In genomic region chr13:23987331-23987730, GRCh38 we compare ENCODE assay signal across 30 cellular contexts.
DNase-seq lines count a peak whose midpoint lies in the region; FAIRE-seq and TF ChIP-seq lines count a peak whose summit lies in the region.
"Had no signal": no experiment of that assay in that cellular context is flagged by ENCODE, and none has a peak within 500 bp of the region (broad histone marks: within the 10 kb centered on the region; RNA-seq: fewer than 3 reads in every experiment).

No MANE protein-coding gene starts in this region.

- no peak overlapping the region for H3K9ac ChIP-seq in GM23248

- H3K79me2 ChIP-seq in GM23248 (ENCODE audit: insufficient read depth): no peaks in the 10 kb centered on the region

- 55 to 58% methylated on average over 2 of the region's 2 CpGs for WGBS in GM23248 (ENCODE audit: low coverage in 1 of 2, low lambda C conversion rate in 2 of 2, missing lambda C conversion rate in 2 of 2), 2 experiments

- H3K27ac ChIP-seq in AG04450 (ENCODE audit: low read depth, low read length) (peak overlapping the region; percentile 33), GM23248 (peak overlapping the region; percentile 51)
- H3K27ac ChIP-seq: RWPE1, SK-N-MC, thyroid gland had no signal

- H3K4me1 ChIP-seq in GM23248 (ENCODE audit: insufficient read depth): peaks cover 16% of the 10 kb centered on the region; the same call in 1 of the 2 replicates
- H3K4me1 ChIP-seq: BE2C, HAP-1 had no signal

- no peak overlapping the region for H3K27ac Mint-ChIP-seq in activated naive CD4-positive, alpha-beta T cell treated with anti-CD3 and anti-CD28 coated beads, Interleukin-2, amount 10 ng/mL, durations not matched to agents 7 days and 5 days
- H3K27ac Mint-ChIP-seq: activated CD8-positive, alpha-beta T cell treated with anti-CD3 and anti-CD28 coated beads, Interleukin-2, amount 10 ng/mL, durations not matched to agents 7 days and 5 days; activated naive CD8-positive, alpha-beta T cell treated with anti-CD3 and anti-CD28 coated beads, Interleukin-2, amount 10 ng/mL, durations not matched to agents 7 days and 5 days had no signal

- H3K4me3 ChIP-seq in AG04450 (ENCODE audit: low read depth, low read length) (no peak overlapping the region), GM23248 (no peak overlapping the region), choroid plexus epithelial cell (ENCODE audit: low read depth, low read length) (no peak overlapping the region), H7 (ENCODE audit: insufficient read depth, low read depth, low read length) (no peak overlapping the region)
- H3K4me3 ChIP-seq: HAP-1, MG63, SK-N-MC, skin epidermis, stomach, thyroid gland had no signal

- no peak overlapping the region for H3K4me3 Mint-ChIP-seq in activated naive CD4-positive, alpha-beta T cell treated with anti-CD3 and anti-CD28 coated beads, Interleukin-2, amount 10 ng/mL, durations not matched to agents 7 days and 5 days
- H3K4me3 Mint-ChIP-seq: activated CD8-positive, alpha-beta T cell treated with anti-CD3 and anti-CD28 coated beads, Interleukin-2, amount 10 ng/mL, durations not matched to agents 7 days and 5 days; activated naive CD8-positive, alpha-beta T cell treated with anti-CD3 and anti-CD28 coated beads, Interleukin-2, amount 10 ng/mL, durations not matched to agents 7 days and 5 days had no signal

- FAIRE-seq in islet of Langerhans (lab: Jason Lieb, UNC): peak; percentile 49
- FAIRE-seq: endothelial cell of umbilical vein, frontal cortex, TTC549 had no signal

- no peak overlapping the region for H2AFZ ChIP-seq in GM23248

- H3K9me2 ChIP-seq in GM23248 (ENCODE audit: insufficient read depth): no peaks in the 10 kb centered on the region

- no peaks in the 10 kb centered on the region for H3K36me3 Mint-ChIP-seq in activated naive CD4-positive, alpha-beta T cell treated with anti-CD3 and anti-CD28 coated beads, Interleukin-2, amount 10 ng/mL, durations not matched to agents 7 days and 5 days
- H3K36me3 Mint-ChIP-seq: activated naive CD8-positive, alpha-beta T cell treated with anti-CD3 and anti-CD28 coated beads, Interleukin-2, amount 10 ng/mL, durations not matched to agents 7 days and 5 days had no signal

- no peaks in the 10 kb centered on the region for H4K20me1 ChIP-seq in GM23248 (ENCODE audit: insufficient read depth)

- H3K27me3 ChIP-seq in AG04450 (ENCODE audit: control insufficient read depth, insufficient read depth, low read length): no peaks in the 10 kb centered on the region
- H3K27me3 ChIP-seq in GM23248 (replicated peaks; ENCODE audit: insufficient read depth): no peaks in the 10 kb centered on the region
- H3K27me3 ChIP-seq in H7 (ENCODE audit: control insufficient read depth, insufficient read depth, low read length): no peaks in the 10 kb centered on the region
- H3K27me3 ChIP-seq: MG63, stomach, thyroid gland had no signal

- H3K9me3 ChIP-seq in AG04450 (ENCODE audit: control insufficient read depth, insufficient read depth, low read length) (no peaks in the 10 kb centered on the region), GM23248 (ENCODE audit: low read depth) (no peaks in the 10 kb centered on the region)
- H3K9me3 ChIP-seq: BE2C, HAP-1, MG63, stomach, thyroid gland had no signal

- DNase-seq in AG04450 (ENCODE audit: low read depth, low spot score) (peak; percentile 39), GM23248 (peak; percentile 62), choroid plexus epithelial cell (ENCODE audit: low read depth) (peak; percentile 76), cardiac septum (ENCODE audit: low spot score) (no peak), NCI-H748 (lab: John Stamatoyannopoulos, UW; ENCODE audit: unreplicated experiment) (no peak), H7 (no peak)
- no peak for DNase-seq in activated naive CD4-positive, alpha-beta T cell treated with anti-CD3 and anti-CD28 coated beads, Interleukin-2, amount 10 ng/mL, durations not matched to agents 7 days and 5 days
- DNase-seq: 8988T; activated CD8-positive, alpha-beta T cell treated with anti-CD3 and anti-CD28 coated beads, Interleukin-2, amount 10 ng/mL, durations not matched to agents 7 days and 5 days; activated effector memory CD4-positive, alpha-beta T cell treated with Interleukin-2 at 50 U/mL for 16 hours; activated naive CD8-positive, alpha-beta T cell treated with anti-CD3 and anti-CD28 coated beads, Interleukin-2, amount 10 ng/mL, durations not matched to agents 7 days and 5 days; BE2C; GF-D8; KBM-7; MG63; NCI-H2029; NCI-H82; nucleus accumbens; stimulated activated CD4-positive, alpha-beta T cell treated with anti-CD3 and anti-CD28 coated beads, Interleukin-1b, Interleukin-23, amount 100 ng/mL, for 48 hours; stimulated activated CD8-positive, alpha-beta memory T cell treated with anti-CD3 and anti-CD28 coated beads, Interleukin-4, amount 100 ng/mL, for 48 hours; stomach; thyroid gland had no signal

- intact Hi-C loops in cardiac septum (cut with DNase I): no loop called here

- CTCF ChIA-PET in AG04450 (lab: Charles Lee): interaction anchor here (0.6 to 1.5 kb wide), 4 partner anchors 26 to 241 kb away, joined by 3 read pairs; no protein-coding TSS in a partner anchor
- CTCF ChIA-PET in activated naive CD4-positive, alpha-beta T cell treated with anti-CD3 and anti-CD28 coated beads, Interleukin-2, amount 10 ng/mL, durations not matched to agents 7 days and 5 days (lab: Charles Lee): interaction anchor here (1.1 kb wide), 1 partner anchor 26 kb away, joined by 5 read pairs; no protein-coding TSS in a partner anchor

- H3K4me2 ChIP-seq in GM23248 (ENCODE audit: unreplicated experiment): no peak overlapping the region

- H3K36me3 ChIP-seq in GM23248 (ENCODE audit: low read depth): no peaks in the 10 kb centered on the region
- H3K36me3 ChIP-seq in H7 (replicated peaks; ENCODE audit: control insufficient read depth, insufficient read depth, low read length): no peaks in the 10 kb centered on the region; the same call in 1 of the 2 replicates
- H3K36me3 ChIP-seq: BE2C, HAP-1, MG63, stomach, thyroid gland had no signal

- POLR2A ChIA-PET in AG04450 (lab: Yijun Ruan, JAX): no interaction called here

- H3F3A ChIP-seq in GM23248 (ENCODE audit: insufficient read depth): peaks cover 10% of the 10 kb centered on the region

- TF ChIP-seq CTCF in AG04450 (IDR thresholded peaks at IDR 0.05; ENCODE audit: low read depth, low read length) (no peak), choroid plexus epithelial cell (conservative IDR thresholded peaks at IDR 0.05; ENCODE audit: low read depth, low read length) (no peak)

- in situ Hi-C loops in GM23248 (cut with MboI): no loop called here

- peaks cover 45% of the 10 kb centered on the region for H3K27me3 Mint-ChIP-seq in activated naive CD4-positive, alpha-beta T cell treated with anti-CD3 and anti-CD28 coated beads, Interleukin-2, amount 10 ng/mL, durations not matched to agents 7 days and 5 days

- H3K4me1 Mint-ChIP-seq in activated naive CD4-positive, alpha-beta T cell treated with anti-CD3 and anti-CD28 coated beads, Interleukin-2, amount 10 ng/mL, durations not matched to agents 7 days and 5 days: no peaks in the 10 kb centered on the region
- H3K4me1 Mint-ChIP-seq: activated naive CD8-positive, alpha-beta T cell treated with anti-CD3 and anti-CD28 coated beads, Interleukin-2, amount 10 ng/mL, durations not matched to agents 7 days and 5 days had no signal

- no peaks in the 10 kb centered on the region for H3K9me3 Mint-ChIP-seq in activated naive CD4-positive, alpha-beta T cell treated with anti-CD3 and anti-CD28 coated beads, Interleukin-2, amount 10 ng/mL, durations not matched to agents 7 days and 5 days
- H3K9me3 Mint-ChIP-seq: activated naive CD8-positive, alpha-beta T cell treated with anti-CD3 and anti-CD28 coated beads, Interleukin-2, amount 10 ng/mL, durations not matched to agents 7 days and 5 days had no signal

Comparison
In these comparisons a context has a peak if more than half of its experiments do, and no peak if none do; other contexts are left out.
1. DNase-seq: peak in AG04450 (single experiment), GM23248 (single experiment) and choroid plexus epithelial cell (single experiment); none in activated naive CD4-positive, alpha-beta T cell treated with anti-CD3 and anti-CD28 coated beads, Interleukin-2, amount 10 ng/mL, durations not matched to agents 7 days and 5 days (single experiment), cardiac septum (single experiment), NCI-H748 (single experiment) and H7 (single experiment).